ENCODE assay signal across 22 cellular contexts in genomic region chr20:25467441-25467840, GRCh38.
"Had no signal": no experiment of that assay in that cellular context is flagged by ENCODE, and none has a peak within 500 bp of the region (broad histone marks: within the 10 kb centered on the region; RNA-seq: fewer than 3 reads in every experiment).

No MANE protein-coding gene starts in this region.

- H3K4me3 ChIP-seq: colonic mucosa, lung, ovary, psoas muscle, smooth muscle cell, suprapubic skin, transverse colon, upper lobe of right lung, uterus had no signal

- H3K4me1 ChIP-seq: colonic mucosa, psoas muscle, suprapubic skin, transverse colon, upper lobe of right lung, uterus had no signal

- H3K27me3 ChIP-seq: colonic mucosa, ovary, suprapubic skin, transverse colon, upper lobe of right lung, uterus had no signal

- H3K36me3 ChIP-seq: colonic mucosa, ovary, transverse colon, uterus had no signal

- H3K9me3 ChIP-seq: colonic mucosa, ovary, psoas muscle, suprapubic skin, transverse colon, upper lobe of right lung, uterus had no signal

- H3K27ac ChIP-seq: colonic mucosa, ovary, psoas muscle, suprapubic skin, transverse colon, upper lobe of right lung, uterus had no signal

- DNase-seq: colonic mucosa; effector CD8-positive, alpha-beta T cell; kidney; naive thymus-derived CD4-positive, alpha-beta T cell; nucleus accumbens; ovary; posterior cingulate gyrus; psoas muscle; right cardiac atrium; stimulated activated CD4-positive, alpha-beta T cell treated with anti-CD3 and anti-CD28 coated beads, Interleukin-12 subunit alpha, Interleukin-12 subunit beta, amount 100 ng/mL, for 4 hours; stimulated activated CD4-positive, alpha-beta T cell treated with anti-CD3 and anti-CD28 coated beads, Interleukin-1b, Interleukin-23, amount 100 ng/mL, for 48 hours; stimulated activated CD4-positive, alpha-beta T cell treated with anti-CD3 and anti-CD28 coated beads, Interleukin-4, amount 100 ng/mL, for 1 hour; stimulated activated CD8-positive, alpha-beta memory T cell treated with anti-CD3 and anti-CD28 coated beads, Interleukin-4, amount 100 ng/mL, for 48 hours; stimulated activated naive CD4-positive, alpha-beta T cell; stimulated activated naive CD8-positive, alpha-beta T cell treated with anti-CD3 and anti-CD28 coated beads, Interleukin-15, amount 100 ng/mL, for 72 hours; transverse colon; uterus had no signal

- ATAC-seq: left lobe of liver, psoas muscle had no signal
